ENCODE assay signal across 8 cellular contexts in the genomic region with DNA sequence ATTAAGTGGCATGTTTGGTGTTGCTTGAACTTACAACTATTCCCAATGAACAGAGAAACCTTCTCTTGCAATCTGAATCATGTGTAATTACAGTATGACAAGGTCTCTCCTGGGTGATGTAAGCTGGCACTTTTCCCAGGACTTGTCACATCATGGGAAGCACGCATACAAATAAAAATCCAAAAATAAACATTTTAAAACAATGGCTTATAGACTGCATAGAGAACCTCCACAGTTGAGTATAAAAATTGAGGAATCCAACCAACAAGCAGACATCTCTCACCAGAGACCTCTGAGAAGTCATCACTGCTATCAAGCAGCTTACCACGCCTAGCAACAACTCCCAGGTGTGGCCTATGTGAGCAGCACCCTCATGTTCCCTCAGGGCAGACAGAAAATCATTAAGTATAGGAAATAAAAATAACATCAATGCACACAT. TPM values are rescaled to one million over a fixed set of nuclear protein-coding genes. Genes with fewer than 3 reads are reported as not detected.
DNase-seq lines count a peak whose midpoint lies in the region; ATAC-seq, FAIRE-seq and TF ChIP-seq lines count a peak whose summit lies in the region.

No MANE protein-coding gene starts in this region.

- H3K9me1 ChIP-seq in keratinocyte (ENCODE audit: control insufficient read depth, extremely low read depth, insufficient read depth, low read length) = no peaks in the 10 kb centered on the region

- H3K4me1 Mint-ChIP-seq in CD4-positive, CD25-positive, alpha-beta regulatory T cell = peaks cover 31 to 65% (median 50%) of the 10 kb centered on the region in 4 donors
- peaks cover 44% of the 10 kb centered on the region for H3K4me1 Mint-ChIP-seq in HFFc6 (ENCODE audit: low read depth)
- peaks cover 51% of the 10 kb centered on the region for H3K4me1 Mint-ChIP-seq in activated CD8-positive, alpha-beta T cell treated with anti-CD3 and anti-CD28 coated beads, Interleukin-2, amount 10 ng/mL, durations not matched to agents 7 days and 5 days (ENCODE audit: low read depth)

- peak overlapping the region; percentile 34 for H3K4me2 ChIP-seq in keratinocyte (ENCODE audit: control insufficient read depth, extremely low read depth, insufficient read depth, low read depth, low read length)

- H3K4me3 Mint-ChIP-seq in CD4-positive, CD25-positive, alpha-beta regulatory T cell = peak overlapping the region; percentile 90 to 99 (median 96)
- H3K4me3 Mint-ChIP-seq in HFFc6 = peak overlapping the region; percentile 27
- peak overlapping the region; percentile 94 for H3K4me3 Mint-ChIP-seq in activated CD8-positive, alpha-beta T cell treated with anti-CD3 and anti-CD28 coated beads, Interleukin-2, amount 10 ng/mL, durations not matched to agents 7 days and 5 days

- peaks cover 4% of the 10 kb centered on the region for H3K36me3 Mint-ChIP-seq in CD4-positive, CD25-positive, alpha-beta regulatory T cell
- H3K36me3 Mint-ChIP-seq in HFFc6 (ENCODE audit: low read depth) = peaks cover 13% of the 10 kb centered on the region; the same call in 1 of the 2 replicates
- H3K36me3 Mint-ChIP-seq in activated CD8-positive, alpha-beta T cell treated with anti-CD3 and anti-CD28 coated beads, Interleukin-2, amount 10 ng/mL, durations not matched to agents 7 days and 5 days (ENCODE audit: low read depth) = peaks cover 65% of the 10 kb centered on the region

- H3K27ac Mint-ChIP-seq in CD4-positive, CD25-positive, alpha-beta regulatory T cell = peak overlapping the region in 1 of 3 donors; percentile 94
- H3K27ac Mint-ChIP-seq in HFFc6 = peak overlapping the region; percentile 31; the same call in 1 of the 2 replicates
- no peak overlapping the region for H3K27ac Mint-ChIP-seq in activated CD8-positive, alpha-beta T cell treated with anti-CD3 and anti-CD28 coated beads, Interleukin-2, amount 10 ng/mL, durations not matched to agents 7 days and 5 days

- dilution Hi-C loops in keratinocyte (cut with MboI; ENCODE audit: extremely low pct_ligation_motif_present, low sequenced_read_pairs) = no loop called here

- H3K79me2 ChIP-seq in keratinocyte (ENCODE audit: control insufficient read depth, insufficient read depth, low read length) = peaks cover 7% of the 10 kb centered on the region

- TF ChIP-seq CTCF in HFFc6 (IDR thresholded peaks at IDR 0.05) (no peak), keratinocyte (optimal IDR thresholded peaks at IDR 0.05 in 1 of 3, IDR thresholded peaks at IDR 0.05 in 1 of 3, conservative IDR thresholded peaks at IDR 0.05 in 1 of 3; ENCODE audit: extremely low read depth in 1 of 3, insufficient read depth in 2 of 3, low read length in 3 of 3) (no peak), omental fat pad (IDR thresholded peaks at IDR 0.05) (no peak)

- peak in 1 of 3 donors; percentile 60 for DNase-seq in CD4-positive, CD25-positive, alpha-beta regulatory T cell
- DNase-seq in HFFc6 (peak; percentile 79), keratinocyte (ENCODE audit: low read depth, low spot score) (no peak), omental fat pad (ENCODE audit: low spot score) (no peak)
- no peak for DNase-seq in activated CD8-positive, alpha-beta T cell treated with anti-CD3 and anti-CD28 coated beads, Interleukin-2, amount 10 ng/mL, durations not matched to agents 7 days and 5 days

- no peaks in the 10 kb centered on the region for H4K20me1 ChIP-seq in keratinocyte (ENCODE audit: control insufficient read depth, extremely low read depth, insufficient read depth, low read length)

- peak overlapping the region; percentile 83 for H3K4me3 ChIP-seq in CD4-positive, CD25-positive, alpha-beta regulatory T cell (ENCODE audit: low read depth, low read length)
- H3K4me3 ChIP-seq in keratinocyte (ENCODE audit: control insufficient read depth in 2 of 3, extremely low read depth in 1 of 3, insufficient read depth in 2 of 3, low read depth in 1 of 3, low read length in 3 of 3) = no peak overlapping the region

- H3K27ac ChIP-seq in CD4-positive, CD25-positive, alpha-beta regulatory T cell (ENCODE audit: insufficient read depth, low read length, poor library complexity, severe bottlenecking) = peak overlapping the region; percentile 87
- H3K27ac ChIP-seq in keratinocyte (ENCODE audit: control insufficient read depth, insufficient read depth, low read length) = no peak overlapping the region

- H3K9me3 Mint-ChIP-seq in CD4-positive, CD25-positive, alpha-beta regulatory T cell = peaks cover 0 to 5% (median 0%) of the 10 kb centered on the region in 7 donors
- H3K9me3 Mint-ChIP-seq in HFFc6 = no peaks in the 10 kb centered on the region
- no peaks in the 10 kb centered on the region for H3K9me3 Mint-ChIP-seq in activated CD8-positive, alpha-beta T cell treated with anti-CD3 and anti-CD28 coated beads, Interleukin-2, amount 10 ng/mL, durations not matched to agents 7 days and 5 days (ENCODE audit: insufficient read depth)

- H3K4me1 ChIP-seq in CD4-positive, CD25-positive, alpha-beta regulatory T cell (ENCODE audit: control insufficient read depth, insufficient read depth, low read length, poor library complexity, severe bottlenecking) = peaks cover 33% of the 10 kb centered on the region
- H3K4me1 ChIP-seq in keratinocyte (ENCODE audit: control insufficient read depth, extremely low read depth, insufficient read depth, low read length) = peaks cover 10% of the 10 kb centered on the region

- peaks cover 19% of the 10 kb centered on the region for H3K27me3 Mint-ChIP-seq in CD4-positive, CD25-positive, alpha-beta regulatory T cell
- H3K27me3 Mint-ChIP-seq in HFFc6 (ENCODE audit: insufficient read depth) = peaks cover 1% of the 10 kb centered on the region; the same call in 1 of the 2 replicates
- no peaks in the 10 kb centered on the region for H3K27me3 Mint-ChIP-seq in activated CD8-positive, alpha-beta T cell treated with anti-CD3 and anti-CD28 coated beads, Interleukin-2, amount 10 ng/mL, durations not matched to agents 7 days and 5 days (ENCODE audit: low read depth)

- H3K27me3 ChIP-seq in CD4-positive, CD25-positive, alpha-beta regulatory T cell (ENCODE audit: control insufficient read depth, insufficient read depth, low read length) = no peaks in the 10 kb centered on the region
- H3K27me3 ChIP-seq in keratinocyte (ENCODE audit: control insufficient read depth, extremely low read depth, insufficient read depth, low read length) = peaks cover 6% of the 10 kb centered on the region

- no peak for ATAC-seq in CD4-positive, CD25-positive, alpha-beta regulatory T cell (ENCODE audit: low read depth in 2 of 2)
- no peak for ATAC-seq in activated CD8-positive, alpha-beta T cell treated with anti-CD3 and anti-CD28 coated beads, Interleukin-2, amount 10 ng/mL, durations not matched to agents 7 days and 5 days
- ATAC-seq in GM21717 (IDR thresholded peaks at IDR 0.05; ENCODE audit: unreplicated experiment) (no peak), omental fat pad (ENCODE audit: low FRiP score) (no peak), GM21619 (IDR thresholded peaks at IDR 0.05; ENCODE audit: unreplicated experiment) (no peak), GM21576 (IDR thresholded peaks at IDR 0.05; ENCODE audit: unreplicated experiment) (no peak)

- H3K36me3 ChIP-seq in CD4-positive, CD25-positive, alpha-beta regulatory T cell (ENCODE audit: control insufficient read depth, insufficient read depth, low read length) = no peaks in the 10 kb centered on the region
- H3K36me3 ChIP-seq in keratinocyte (ENCODE audit: control insufficient read depth in 2 of 2, extremely low read depth in 1 of 2, insufficient read depth in 2 of 2, low read length in 2 of 2) = no peaks in the 10 kb centered on the region

- FAIRE-seq in keratinocyte (lab: Jason Lieb, UNC) = peak; percentile 70

- H3K9ac ChIP-seq in keratinocyte (ENCODE audit: control insufficient read depth, extremely low read depth, insufficient read depth, low read length) = no peak overlapping the region

- POLR2A ChIA-PET in activated CD8-positive, alpha-beta T cell treated with anti-CD3 and anti-CD28 coated beads, Interleukin-2, amount 10 ng/mL, durations not matched to agents 7 days and 5 days (lab: Charles Lee) = no interaction called here

- no peak overlapping the region for H2AFZ ChIP-seq in keratinocyte (ENCODE audit: control insufficient read depth, low read length)

- H3K9me3 ChIP-seq in CD4-positive, CD25-positive, alpha-beta regulatory T cell (ENCODE audit: control insufficient read depth in 2 of 2, low read length in 2 of 2) = no peaks in the 10 kb centered on the region
- H3K9me3 ChIP-seq in keratinocyte (ENCODE audit: control insufficient read depth, low read depth, low read length) = no peaks in the 10 kb centered on the region

- CTCF ChIA-PET in activated CD8-positive, alpha-beta T cell treated with anti-CD3 and anti-CD28 coated beads, Interleukin-2, amount 10 ng/mL, durations not matched to agents 7 days and 5 days (lab: Charles Lee) = interaction anchor here (0.5 to 2.9 kb wide), 9 partner anchors 8 to 323 kb away, joined by 3 to 13 read pairs (median 4); no protein-coding TSS in a partner anchor

RNA-seq across cellular contexts. Expression of a gene that starts 3.9 kb away (rescaled TPM):
- total RNA-seq in CD4-positive, CD25-positive, alpha-beta regulatory T cell = 63.2 TPM
- 10 to 100 TPM; 37.6 to 51.8 (median 48.5) TPM for polyA plus RNA-seq in CD4-positive, CD25-positive, alpha-beta regulatory T cell
- total RNA-seq in HFFc6 (2021; fragmentation: NEBNext Ultra II Directional; extraction: Animal tissue kit (Norgen Biotek cat#: 25700)) = 10 to 100 TPM; 23.1 to 27.5 (median 24.7) TPM
- 100 to 1,000 TPM; 112 to 114 TPM for total RNA-seq in activated CD8-positive, alpha-beta T cell treated with anti-CD3 and anti-CD28 coated beads, Interleukin-2, amount 10 ng/mL, durations not matched to agents 7 days and 5 days
- 10.6 to 17.0 TPM (median 15.1 TPM) in 3 replicates for polyA plus RNA-seq in keratinocyte
- polyA plus RNA-seq in keratinocyte (2011; ENCODE audit: low read depth) = 8.2 TPM
- polyA plus RNA-seq in keratinocyte (2011; cell fraction: cytosol; rRNA removed) = 14.0 and 25.0 TPM in 2 replicates
- 10.9 and 11.1 TPM in 2 replicates for polyA plus RNA-seq in keratinocyte (2011; cell fraction: nucleus; rRNA removed)
- 10.8 and 11.3 TPM in 2 replicates for polyA plus RNA-seq in keratinocyte (2012; ENCODE audit: low replicate concordance)
- polyA minus RNA-seq in keratinocyte = 9.1 to 19.1 TPM (median 11.9 TPM) in 3 replicates
- 9.8 TPM for polyA minus RNA-seq in keratinocyte (2011; cell fraction: cytosol; rRNA and poly(A)+ RNA removed)
- 6.0 and 11.6 TPM in 2 replicates for polyA minus RNA-seq in keratinocyte (2011; cell fraction: nucleus; rRNA and poly(A)+ RNA removed)
- total RNA-seq in omental fat pad = 10 to 100 TPM in 2 of 4 donors, 1 to 10 TPM in 2; 4.8 to 17.8 (median 12.1) TPM

Comparison
In these comparisons a context has a peak if more than half of its experiments do, and no peak if none do; other contexts are left out.
1. H3K4me3 Mint-ChIP-seq: peak in every context shown above with its lines; median percentile 96 in CD4-positive, CD25-positive, alpha-beta regulatory T cell; 94 in activated CD8-positive, alpha-beta T cell treated with anti-CD3 and anti-CD28 coated beads, Interleukin-2, amount 10 ng/mL, durations not matched to agents 7 days and 5 days; 27 in HFFc6.